In the genomic region with DNA sequence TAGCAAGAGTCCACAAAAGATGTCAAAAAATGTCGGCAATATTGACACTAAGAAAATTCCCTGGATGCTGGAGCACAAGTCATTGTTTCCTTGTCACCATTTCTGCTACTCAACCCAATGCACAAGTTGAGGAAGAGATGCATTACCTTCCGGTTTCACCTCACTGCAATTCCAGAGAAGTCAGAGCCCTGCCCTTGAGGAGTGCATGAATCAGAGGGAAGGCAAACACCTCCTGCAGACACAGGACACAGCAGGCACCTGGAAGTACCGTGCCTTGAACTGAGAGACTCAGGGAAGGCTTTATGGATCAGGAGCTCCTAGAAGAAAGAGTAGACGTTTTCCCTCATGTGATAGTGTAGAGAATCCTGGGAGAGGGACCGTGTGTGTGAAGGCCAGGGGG, we compare ENCODE assay signal across 15 cellular contexts.
"Had no signal": no experiment of that assay in that cellular context is flagged by ENCODE, and none has a peak within 500 bp of the region (broad histone marks: within the 10 kb centered on the region; RNA-seq: fewer than 3 reads in every experiment).

No MANE protein-coding gene starts in this region.

- H3K4me1 ChIP-seq: foreskin keratinocyte, parathyroid adenoma, prostate gland had no signal

- H3K36me3 Mint-ChIP-seq: natural killer cell treated with Interleukin-12 subunit alpha and Interleukin-12 subunit beta and Interleukin-15 and Interleukin-18, amount 100 ng/mL, for 72 hours had no signal

- H3K9ac ChIP-seq: neural progenitor cell, parathyroid adenoma had no signal

- DNase-seq: effector memory CD8-positive, alpha-beta T cell; kidney; left colon; mammary epithelial cell; nucleus accumbens; retina; stimulated activated CD4-positive, alpha-beta T cell treated with anti-CD3 and anti-CD28 coated beads, Interleukin-12 subunit alpha, Interleukin-12 subunit beta, amount 100 ng/mL, for 4 hours; stimulated activated naive CD4-positive, alpha-beta T cell treated with Interleukin-2 at 50 U/mL for 16 hours; trophoblast cell had no signal

- H3K27ac ChIP-seq: foreskin keratinocyte, neural progenitor cell, parathyroid adenoma, prostate gland had no signal

- ATAC-seq: effector memory CD8-positive, alpha-beta T cell; foreskin keratinocyte; left colon; natural killer cell treated with Interleukin-12 subunit alpha and Interleukin-12 subunit beta and Interleukin-15 and Interleukin-18, amount 100 ng/mL, for 72 hours; sciatic nerve had no signal

- H3K4me2 ChIP-seq: neural progenitor cell had no signal

- H3K4me3 ChIP-seq: neural progenitor cell, prostate gland had no signal

- H3K27ac Mint-ChIP-seq: effector memory CD8-positive, alpha-beta T cell; natural killer cell treated with Interleukin-12 subunit alpha and Interleukin-12 subunit beta and Interleukin-15 and Interleukin-18, amount 100 ng/mL, for 72 hours had no signal

- H2AFZ ChIP-seq: neural progenitor cell, parathyroid adenoma had no signal

- H3K27me3 ChIP-seq: foreskin keratinocyte, neural progenitor cell had no signal

- H3K36me3 ChIP-seq: neural progenitor cell, prostate gland had no signal

- H3K9me3 ChIP-seq: prostate gland had no signal

- H3K4me3 Mint-ChIP-seq: effector memory CD8-positive, alpha-beta T cell; natural killer cell treated with Interleukin-12 subunit alpha and Interleukin-12 subunit beta and Interleukin-15 and Interleukin-18, amount 100 ng/mL, for 72 hours; neural progenitor cell had no signal
